ENCODE assay signal across 10 cellular contexts in the genomic region with DNA sequence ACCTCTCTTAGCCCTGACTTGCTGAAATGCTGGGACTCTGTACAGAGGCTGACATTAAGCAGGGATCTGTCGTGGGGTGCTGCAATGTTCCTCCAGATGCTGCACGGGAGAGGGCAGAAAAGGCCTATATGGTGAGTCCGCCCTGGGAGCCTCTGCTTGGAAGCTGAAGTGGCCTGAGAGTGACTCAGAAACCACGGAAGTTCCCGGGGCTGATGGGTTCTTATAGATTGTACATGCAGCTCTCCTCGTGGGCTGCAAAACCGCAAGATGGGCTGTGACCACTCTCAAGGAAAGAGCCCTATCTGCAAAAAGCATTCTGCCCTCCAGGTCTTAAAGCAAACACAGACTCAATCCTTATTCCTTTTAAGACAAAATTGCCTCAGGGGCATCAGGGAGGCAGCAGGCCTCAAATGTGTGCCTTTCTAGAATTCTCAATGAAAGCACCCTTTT. TPM values are rescaled to one million over a fixed set of nuclear protein-coding genes. Genes with fewer than 3 reads are reported as not detected.
DNase-seq lines count a peak whose midpoint lies in the region; ATAC-seq and TF ChIP-seq lines count a peak whose summit lies in the region.
"Had no signal": no experiment of that assay in that cellular context is flagged by ENCODE, and none has a peak within 500 bp of the region (broad histone marks: within the 10 kb centered on the region; RNA-seq: fewer than 3 reads in every experiment).

No MANE protein-coding gene starts in this region.

- DNase-seq in LHCN-M2 (ENCODE audit: low read depth) (peak; percentile 71), amniotic stem cell (lab: John Stamatoyannopoulos, UW) (peak; percentile 27), neuronal stem cell (ENCODE audit: low spot score) (no peak), NAMALWA (ENCODE audit: low spot score) (no peak), colonic mucosa (no peak), pons (ENCODE audit: low spot score) (no peak), NCI-H69 (lab: John Stamatoyannopoulos, UW) (no peak)

- no peak overlapping the region for H3K23ac ChIP-seq in neuronal stem cell (ENCODE audit: low read depth, low read length, poor library complexity)

- no peak overlapping the region for H3K4ac ChIP-seq in neuronal stem cell (ENCODE audit: low read length)

- H4K8ac ChIP-seq in neuronal stem cell (ENCODE audit: low read depth, low read length) = no peak overlapping the region

- no peak overlapping the region for H2BK15ac ChIP-seq in neuronal stem cell (ENCODE audit: low read length)

- no peak overlapping the region for H3K14ac ChIP-seq in neuronal stem cell (ENCODE audit: low read length)

- H3K9me3 ChIP-seq in neuronal stem cell (replicated peaks in 1 of 2; ENCODE audit: control insufficient read depth in 2 of 2, insufficient read depth in 1 of 2, low read depth in 1 of 2, low read length in 2 of 2) (no peaks in the 10 kb centered on the region), colonic mucosa (no peaks in the 10 kb centered on the region)

- H3K4me2 ChIP-seq in neuronal stem cell (ENCODE audit: insufficient read depth, low read length, poor library complexity, severe bottlenecking) = no peak overlapping the region

- peak overlapping the region; percentile 80 for H2AFZ ChIP-seq in neuronal stem cell (ENCODE audit: low read length)

- H3K4me3 ChIP-seq in neuronal stem cell (ENCODE audit: low read length in 2 of 2) (no peak overlapping the region), colonic mucosa (no peak overlapping the region)

- H3K79me1 ChIP-seq in neuronal stem cell (ENCODE audit: low read depth, low read length) = no peaks in the 10 kb centered on the region

- no peak overlapping the region for H3K9ac ChIP-seq in neuronal stem cell (ENCODE audit: low read depth, low read length, poor library complexity)
- H3K9ac ChIP-seq in colonic mucosa (ENCODE audit: low read depth in 2 of 2, low read length in 2 of 2) = no peak overlapping the region

- H3K27me3 ChIP-seq in neuronal stem cell (ENCODE audit: control insufficient read depth in 3 of 3, insufficient read depth in 3 of 3, low read depth in 1 of 3, low read length in 3 of 3) = peaks cover 0 to 4% (median 0%) of the 10 kb centered on the region in 3 experiments
- no peaks in the 10 kb centered on the region for H3K27me3 ChIP-seq in colonic mucosa

- ATAC-seq in GM18511 (IDR thresholded peaks at IDR 0.05; ENCODE audit: unreplicated experiment) = peak; percentile 72

- TF ChIP-seq CTCF in colonic mucosa (IDR thresholded peaks at IDR 0.05) = no peak

- no peak overlapping the region for H3K27ac ChIP-seq in neuronal stem cell (replicated peaks; ENCODE audit: low read length)
- H3K27ac ChIP-seq in colonic mucosa = no peak overlapping the region

- no CpG with 5 or more reads among the region's 7 CpGs for WGBS in neuronal stem cell (ENCODE audit: extremely low coverage in 2 of 2, insufficient read length in 2 of 2, insufficient replicate concordance in 1 of 2), 2 donors

- no peak overlapping the region for H3K18ac ChIP-seq in neuronal stem cell (ENCODE audit: low read length)

- H2BK5ac ChIP-seq in neuronal stem cell (ENCODE audit: low read length) = no peak overlapping the region

- intact Hi-C loops in colonic mucosa (cut with DNase I) = no loop called here

- no peak overlapping the region for H2AK5ac ChIP-seq in neuronal stem cell (ENCODE audit: low read depth, low read length)

- H3K36me3 ChIP-seq in neuronal stem cell (replicated peaks in 1 of 2; ENCODE audit: control insufficient read depth in 2 of 2, insufficient read depth in 2 of 2, low read length in 2 of 2) (no peaks in the 10 kb centered on the region), colonic mucosa (no peaks in the 10 kb centered on the region)

- H2BK12ac ChIP-seq in neuronal stem cell (ENCODE audit: low read length) = no peak overlapping the region

- H3K4me1 ChIP-seq in neuronal stem cell (ENCODE audit: control insufficient read depth in 2 of 2, insufficient read depth in 1 of 2, low read depth in 1 of 2, low read length in 2 of 2) = peaks cover 0 to 1% of the 10 kb centered on the region in 2 donors
- H3K4me1 ChIP-seq in colonic mucosa = no peaks in the 10 kb centered on the region

- no peak overlapping the region for H4K91ac ChIP-seq in neuronal stem cell (ENCODE audit: low read depth, low read length, poor library complexity)

- H2BK120ac ChIP-seq in neuronal stem cell (ENCODE audit: low read depth, low read length) = no peak overlapping the region

RNA-seq across cellular contexts. Expression of a gene that starts 5.8 kb away (rescaled TPM):
- total RNA-seq in LHCN-M2 (2014; rRNA removed) (113 and 153 TPM in 2 replicates), colonic mucosa (10 to 100 TPM; 10.6 to 21.4 TPM)
- polyA plus RNA-seq in LHCN-M2 (2012) = 48.7 TPM
- 9.6 TPM for polyA plus RNA-seq in neuronal stem cell (2013, experiment 1 of 2)
- 9.1 TPM for polyA plus RNA-seq in neuronal stem cell (2013, experiment 2 of 2)

RNA-seq across cellular contexts. Expression of a gene that starts 27.6 kb away (rescaled TPM):
- total RNA-seq in LHCN-M2 (2014; rRNA removed) (0.23 and 0.38 TPM in 2 replicates), colonic mucosa (under 1 TPM; 0.54 to 0.82 TPM)
- polyA plus RNA-seq in LHCN-M2 (2012) = 0.11 TPM
- 6.6 TPM for polyA plus RNA-seq in neuronal stem cell (2013, experiment 1 of 2)
- polyA plus RNA-seq in neuronal stem cell (2013, experiment 2 of 2) = 6.8 TPM

RNA-seq across cellular contexts. Expression of a gene that starts 42.3 kb away (rescaled TPM):
- 0.06 TPM in 1 of 2 replicates, not detected in the other for total RNA-seq in LHCN-M2 (2014; rRNA removed)
- not detected for polyA plus RNA-seq in LHCN-M2 (2012)
- polyA plus RNA-seq in neuronal stem cell (2013, experiment 1 of 2) = 0.24 TPM
- 0.22 TPM for polyA plus RNA-seq in neuronal stem cell (2013, experiment 2 of 2)
- total RNA-seq in colonic mucosa = not detected

RNA-seq across cellular contexts. Expression of a gene that starts 51.8 kb away (rescaled TPM):
- total RNA-seq in LHCN-M2 (2014; rRNA removed) (not detected in 2 replicates), colonic mucosa (not detected)
- polyA plus RNA-seq in LHCN-M2 (2012) = not detected
- not detected for polyA plus RNA-seq in neuronal stem cell (2013, experiment 1 of 2)
- not detected for polyA plus RNA-seq in neuronal stem cell (2013, experiment 2 of 2)
- total RNA-seq: lower leg skin had no signal
- polyA plus RNA-seq: adipose tissue had no signal

Comparison
In these comparisons a context has a peak if more than half of its experiments do, and no peak if none do; other contexts are left out.
1. DNase-seq: peak in LHCN-M2 (single experiment) and amniotic stem cell (single experiment); none in neuronal stem cell (single experiment), NAMALWA (single experiment), colonic mucosa (single experiment), pons (single experiment) and NCI-H69 (single experiment).